1 cellular context compared by ENCODE assay signal in the genomic region with DNA sequence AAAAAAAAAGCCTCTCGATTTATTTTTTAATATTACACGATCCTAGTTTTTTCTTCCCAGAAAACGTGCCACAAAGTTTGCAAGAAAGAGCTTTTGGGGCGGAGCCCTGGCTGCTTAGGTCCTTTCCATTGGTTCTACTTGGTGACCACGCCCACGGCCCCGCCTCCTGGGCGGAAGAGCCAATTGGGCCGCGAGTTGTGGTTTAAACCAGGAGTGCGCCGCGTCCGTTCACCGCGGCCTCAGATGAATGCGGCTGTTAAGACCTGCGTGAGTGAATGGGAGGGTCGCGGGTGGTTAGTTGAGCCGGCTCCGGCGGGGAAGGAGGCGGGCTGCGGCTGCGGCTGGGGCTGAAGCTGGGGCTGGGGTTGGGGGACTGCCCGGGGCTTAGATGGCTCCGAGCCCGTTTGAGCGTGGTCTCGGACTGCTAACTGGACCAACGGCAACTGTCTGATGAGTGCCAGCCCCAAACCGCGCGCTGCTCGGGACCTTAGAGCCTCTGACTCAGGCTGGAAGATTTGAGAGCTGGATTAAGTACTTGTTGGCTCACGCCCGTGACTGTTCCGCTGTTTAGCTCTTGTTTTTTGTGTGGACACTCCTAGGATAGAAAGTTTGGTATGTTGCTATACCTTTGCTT.
TF ChIP-seq lines count a peak whose summit lies in the region.

A gene (plus strand): TSS at position 231 of the 634 bp plus-strand sequence. CDS start 458 bp downstream, outside the sequence.

TF ChIP-seq in HepG2, 621 proteins besides CTCF, POLR2A, EP300 and RAD21 (continued from another document and continues in another):
- TF ChIP-seq, protein P1, sequence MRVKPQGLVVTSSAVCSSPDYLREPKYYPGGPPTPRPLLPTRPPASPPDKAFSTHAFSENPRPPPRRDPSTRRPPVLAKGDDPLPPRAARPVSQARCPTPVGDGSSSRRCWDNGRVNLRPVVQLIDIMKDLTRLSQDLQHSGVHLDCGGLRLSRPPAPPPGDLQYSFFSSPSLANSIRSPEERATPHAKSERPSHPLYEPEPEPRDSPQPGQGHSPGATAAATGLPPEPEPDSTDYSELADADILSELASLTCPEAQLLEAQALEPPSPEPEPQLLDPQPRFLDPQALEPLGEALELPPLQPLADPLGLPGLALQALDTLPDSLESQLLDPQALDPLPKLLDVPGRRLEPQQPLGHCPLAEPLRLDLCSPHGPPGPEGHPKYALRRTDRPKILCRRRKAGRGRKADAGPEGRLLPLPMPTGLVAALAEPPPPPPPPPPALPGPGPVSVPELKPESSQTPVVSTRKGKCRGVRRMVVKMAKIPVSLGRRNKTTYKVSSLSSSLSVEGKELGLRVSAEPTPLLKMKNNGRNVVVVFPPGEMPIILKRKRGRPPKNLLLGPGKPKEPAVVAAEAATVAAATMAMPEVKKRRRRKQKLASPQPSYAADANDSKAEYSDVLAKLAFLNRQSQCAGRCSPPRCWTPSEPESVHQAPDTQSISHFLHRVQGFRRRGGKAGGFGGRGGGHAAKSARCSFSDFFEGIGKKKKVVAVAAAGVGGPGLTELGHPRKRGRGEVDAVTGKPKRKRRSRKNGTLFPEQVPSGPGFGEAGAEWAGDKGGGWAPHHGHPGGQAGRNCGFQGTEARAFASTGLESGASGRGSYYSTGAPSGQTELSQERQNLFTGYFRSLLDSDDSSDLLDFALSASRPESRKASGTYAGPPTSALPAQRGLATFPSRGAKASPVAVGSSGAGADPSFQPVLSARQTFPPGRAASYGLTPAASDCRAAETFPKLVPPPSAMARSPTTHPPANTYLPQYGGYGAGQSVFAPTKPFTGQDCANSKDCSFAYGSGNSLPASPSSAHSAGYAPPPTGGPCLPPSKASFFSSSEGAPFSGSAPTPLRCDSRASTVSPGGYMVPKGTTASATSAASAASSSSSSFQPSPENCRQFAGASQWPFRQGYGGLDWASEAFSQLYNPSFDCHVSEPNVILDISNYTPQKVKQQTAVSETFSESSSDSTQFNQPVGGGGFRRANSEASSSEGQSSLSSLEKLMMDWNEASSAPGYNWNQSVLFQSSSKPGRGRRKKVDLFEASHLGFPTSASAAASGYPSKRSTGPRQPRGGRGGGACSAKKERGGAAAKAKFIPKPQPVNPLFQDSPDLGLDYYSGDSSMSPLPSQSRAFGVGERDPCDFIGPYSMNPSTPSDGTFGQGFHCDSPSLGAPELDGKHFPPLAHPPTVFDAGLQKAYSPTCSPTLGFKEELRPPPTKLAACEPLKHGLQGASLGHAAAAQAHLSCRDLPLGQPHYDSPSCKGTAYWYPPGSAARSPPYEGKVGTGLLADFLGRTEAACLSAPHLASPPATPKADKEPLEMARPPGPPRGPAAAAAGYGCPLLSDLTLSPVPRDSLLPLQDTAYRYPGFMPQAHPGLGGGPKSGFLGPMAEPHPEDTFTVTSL (CRISPR knock-in tag; IDR thresholded peaks at IDR 0.05; ENCODE audit: borderline replicate concordance) = no peak
- TF ChIP-seq ZFYVE20 (CRISPR knock-in tag; IDR thresholded peaks at IDR 0.05; ENCODE audit: borderline replicate concordance, low read depth) = no peak
- TF ChIP-seq, protein P2, sequence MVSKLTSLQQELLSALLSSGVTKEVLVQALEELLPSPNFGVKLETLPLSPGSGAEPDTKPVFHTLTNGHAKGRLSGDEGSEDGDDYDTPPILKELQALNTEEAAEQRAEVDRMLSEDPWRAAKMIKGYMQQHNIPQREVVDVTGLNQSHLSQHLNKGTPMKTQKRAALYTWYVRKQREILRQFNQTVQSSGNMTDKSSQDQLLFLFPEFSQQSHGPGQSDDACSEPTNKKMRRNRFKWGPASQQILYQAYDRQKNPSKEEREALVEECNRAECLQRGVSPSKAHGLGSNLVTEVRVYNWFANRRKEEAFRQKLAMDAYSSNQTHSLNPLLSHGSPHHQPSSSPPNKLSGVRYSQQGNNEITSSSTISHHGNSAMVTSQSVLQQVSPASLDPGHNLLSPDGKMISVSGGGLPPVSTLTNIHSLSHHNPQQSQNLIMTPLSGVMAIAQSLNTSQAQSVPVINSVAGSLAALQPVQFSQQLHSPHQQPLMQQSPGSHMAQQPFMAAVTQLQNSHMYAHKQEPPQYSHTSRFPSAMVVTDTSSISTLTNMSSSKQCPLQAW (CRISPR knock-in tag; IDR thresholded peaks at IDR 0.05) = peak; percentile 42; the same call in 1 of the 2 replicates
- TF ChIP-seq, protein P3, sequence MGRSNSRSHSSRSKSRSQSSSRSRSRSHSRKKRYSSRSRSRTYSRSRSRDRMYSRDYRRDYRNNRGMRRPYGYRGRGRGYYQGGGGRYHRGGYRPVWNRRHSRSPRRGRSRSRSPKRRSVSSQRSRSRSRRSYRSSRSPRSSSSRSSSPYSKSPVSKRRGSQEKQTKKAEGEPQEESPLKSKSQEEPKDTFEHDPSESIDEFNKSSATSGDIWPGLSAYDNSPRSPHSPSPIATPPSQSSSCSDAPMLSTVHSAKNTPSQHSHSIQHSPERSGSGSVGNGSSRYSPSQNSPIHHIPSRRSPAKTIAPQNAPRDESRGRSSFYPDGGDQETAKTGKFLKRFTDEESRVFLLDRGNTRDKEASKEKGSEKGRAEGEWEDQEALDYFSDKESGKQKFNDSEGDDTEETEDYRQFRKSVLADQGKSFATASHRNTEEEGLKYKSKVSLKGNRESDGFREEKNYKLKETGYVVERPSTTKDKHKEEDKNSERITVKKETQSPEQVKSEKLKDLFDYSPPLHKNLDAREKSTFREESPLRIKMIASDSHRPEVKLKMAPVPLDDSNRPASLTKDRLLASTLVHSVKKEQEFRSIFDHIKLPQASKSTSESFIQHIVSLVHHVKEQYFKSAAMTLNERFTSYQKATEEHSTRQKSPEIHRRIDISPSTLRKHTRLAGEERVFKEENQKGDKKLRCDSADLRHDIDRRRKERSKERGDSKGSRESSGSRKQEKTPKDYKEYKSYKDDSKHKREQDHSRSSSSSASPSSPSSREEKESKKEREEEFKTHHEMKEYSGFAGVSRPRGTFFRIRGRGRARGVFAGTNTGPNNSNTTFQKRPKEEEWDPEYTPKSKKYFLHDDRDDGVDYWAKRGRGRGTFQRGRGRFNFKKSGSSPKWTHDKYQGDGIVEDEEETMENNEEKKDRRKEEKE (IDR thresholded peaks at IDR 0.05) = no peak
- no peak for TF ChIP-seq ZNF251 (CRISPR knock-in tag; IDR thresholded peaks at IDR 0.05)
- 0 out of 2 replicates have a peak, but pooled peaks have one; percentile 45 for TF ChIP-seq ZNF274 (CRISPR knock-in tag; IDR thresholded peaks at IDR 0.05)
- TF ChIP-seq TAF15 (IDR thresholded peaks at IDR 0.05; ENCODE audit: low read depth, low read length, poor library complexity, severe bottlenecking) = no peak
- TF ChIP-seq, protein P4, sequence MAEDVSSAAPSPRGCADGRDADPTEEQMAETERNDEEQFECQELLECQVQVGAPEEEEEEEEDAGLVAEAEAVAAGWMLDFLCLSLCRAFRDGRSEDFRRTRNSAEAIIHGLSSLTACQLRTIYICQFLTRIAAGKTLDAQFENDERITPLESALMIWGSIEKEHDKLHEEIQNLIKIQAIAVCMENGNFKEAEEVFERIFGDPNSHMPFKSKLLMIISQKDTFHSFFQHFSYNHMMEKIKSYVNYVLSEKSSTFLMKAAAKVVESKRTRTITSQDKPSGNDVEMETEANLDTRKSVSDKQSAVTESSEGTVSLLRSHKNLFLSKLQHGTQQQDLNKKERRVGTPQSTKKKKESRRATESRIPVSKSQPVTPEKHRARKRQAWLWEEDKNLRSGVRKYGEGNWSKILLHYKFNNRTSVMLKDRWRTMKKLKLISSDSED (CRISPR knock-in tag; IDR thresholded peaks at IDR 0.05) = no peak
- TF ChIP-seq ZNF253 (CRISPR knock-in tag; IDR thresholded peaks at IDR 0.05; ENCODE audit: borderline replicate concordance) = peak; percentile 59; the same call in 1 of the 2 replicates
- no peak for TF ChIP-seq TBP (CRISPR knock-in tag; IDR thresholded peaks at IDR 0.05)
- no peak for TF ChIP-seq SIX1 (CRISPR knock-in tag; IDR thresholded peaks at IDR 0.05; ENCODE audit: borderline replicate concordance)
- no peak for TF ChIP-seq SMARCE1 (IDR thresholded peaks at IDR 0.05; ENCODE audit: borderline replicate concordance)
- no peak for TF ChIP-seq BCL6 (CRISPR knock-in tag; IDR thresholded peaks at IDR 0.05)
- TF ChIP-seq MAF1 (CRISPR knock-in tag; IDR thresholded peaks at IDR 0.05; ENCODE audit: borderline replicate concordance) = no peak
- peak; percentile 62; the same call in 1 of the 2 replicates for TF ChIP-seq ZFX (CRISPR knock-in tag; IDR thresholded peaks at IDR 0.05; ENCODE audit: low read depth)
- TF ChIP-seq SALL1 (CRISPR knock-in tag; IDR thresholded peaks at IDR 0.05) = peak; percentile 64; the same call in 1 of the 2 replicates
- no peak for TF ChIP-seq ADNP (CRISPR knock-in tag; IDR thresholded peaks at IDR 0.05)
- TF ChIP-seq HIVEP1 (CRISPR knock-in tag; IDR thresholded peaks at IDR 0.05) = no peak
- no peak for TF ChIP-seq IKZF1 (IDR thresholded peaks at IDR 0.05)
- TF ChIP-seq, protein P5, sequence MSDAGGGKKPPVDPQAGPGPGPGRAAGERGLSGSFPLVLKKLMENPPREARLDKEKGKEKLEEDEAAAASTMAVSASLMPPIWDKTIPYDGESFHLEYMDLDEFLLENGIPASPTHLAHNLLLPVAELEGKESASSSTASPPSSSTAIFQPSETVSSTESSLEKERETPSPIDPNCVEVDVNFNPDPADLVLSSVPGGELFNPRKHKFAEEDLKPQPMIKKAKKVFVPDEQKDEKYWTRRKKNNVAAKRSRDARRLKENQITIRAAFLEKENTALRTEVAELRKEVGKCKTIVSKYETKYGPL (CRISPR knock-in tag; IDR thresholded peaks at IDR 0.05) = no peak
- TF ChIP-seq ZKSCAN8 (CRISPR knock-in tag; IDR thresholded peaks at IDR 0.05; ENCODE audit: borderline replicate concordance) = no peak
- peak; percentile 35; the same call in 1 of the 2 replicates for TF ChIP-seq ZNF441 (CRISPR knock-in tag; IDR thresholded peaks at IDR 0.05; ENCODE audit: borderline replicate concordance)
- TF ChIP-seq ZNF839 (CRISPR knock-in tag; IDR thresholded peaks at IDR 0.05; ENCODE audit: borderline replicate concordance) = no peak
- no peak for TF ChIP-seq HNF4A (CRISPR knock-in tag; IDR thresholded peaks at IDR 0.05)
- TF ChIP-seq, protein P6, sequence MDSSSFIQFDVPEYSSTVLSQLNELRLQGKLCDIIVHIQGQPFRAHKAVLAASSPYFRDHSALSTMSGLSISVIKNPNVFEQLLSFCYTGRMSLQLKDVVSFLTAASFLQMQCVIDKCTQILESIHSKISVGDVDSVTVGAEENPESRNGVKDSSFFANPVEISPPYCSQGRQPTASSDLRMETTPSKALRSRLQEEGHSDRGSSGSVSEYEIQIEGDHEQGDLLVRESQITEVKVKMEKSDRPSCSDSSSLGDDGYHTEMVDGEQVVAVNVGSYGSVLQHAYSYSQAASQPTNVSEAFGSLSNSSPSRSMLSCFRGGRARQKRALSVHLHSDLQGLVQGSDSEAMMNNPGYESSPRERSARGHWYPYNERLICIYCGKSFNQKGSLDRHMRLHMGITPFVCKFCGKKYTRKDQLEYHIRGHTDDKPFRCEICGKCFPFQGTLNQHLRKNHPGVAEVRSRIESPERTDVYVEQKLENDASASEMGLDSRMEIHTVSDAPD (CRISPR knock-in tag; IDR thresholded peaks at IDR 0.05) = no peak
- TF ChIP-seq, protein P7, sequence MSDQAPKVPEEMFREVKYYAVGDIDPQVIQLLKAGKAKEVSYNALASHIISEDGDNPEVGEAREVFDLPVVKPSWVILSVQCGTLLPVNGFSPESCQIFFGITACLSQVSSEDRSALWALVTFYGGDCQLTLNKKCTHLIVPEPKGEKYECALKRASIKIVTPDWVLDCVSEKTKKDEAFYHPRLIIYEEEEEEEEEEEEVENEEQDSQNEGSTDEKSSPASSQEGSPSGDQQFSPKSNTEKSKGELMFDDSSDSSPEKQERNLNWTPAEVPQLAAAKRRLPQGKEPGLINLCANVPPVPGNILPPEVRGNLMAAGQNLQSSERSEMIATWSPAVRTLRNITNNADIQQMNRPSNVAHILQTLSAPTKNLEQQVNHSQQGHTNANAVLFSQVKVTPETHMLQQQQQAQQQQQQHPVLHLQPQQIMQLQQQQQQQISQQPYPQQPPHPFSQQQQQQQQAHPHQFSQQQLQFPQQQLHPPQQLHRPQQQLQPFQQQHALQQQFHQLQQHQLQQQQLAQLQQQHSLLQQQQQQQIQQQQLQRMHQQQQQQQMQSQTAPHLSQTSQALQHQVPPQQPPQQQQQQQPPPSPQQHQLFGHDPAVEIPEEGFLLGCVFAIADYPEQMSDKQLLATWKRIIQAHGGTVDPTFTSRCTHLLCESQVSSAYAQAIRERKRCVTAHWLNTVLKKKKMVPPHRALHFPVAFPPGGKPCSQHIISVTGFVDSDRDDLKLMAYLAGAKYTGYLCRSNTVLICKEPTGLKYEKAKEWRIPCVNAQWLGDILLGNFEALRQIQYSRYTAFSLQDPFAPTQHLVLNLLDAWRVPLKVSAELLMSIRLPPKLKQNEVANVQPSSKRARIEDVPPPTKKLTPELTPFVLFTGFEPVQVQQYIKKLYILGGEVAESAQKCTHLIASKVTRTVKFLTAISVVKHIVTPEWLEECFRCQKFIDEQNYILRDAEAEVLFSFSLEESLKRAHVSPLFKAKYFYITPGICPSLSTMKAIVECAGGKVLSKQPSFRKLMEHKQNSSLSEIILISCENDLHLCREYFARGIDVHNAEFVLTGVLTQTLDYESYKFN (CRISPR knock-in tag; conservative IDR thresholded peaks at IDR 0.05) = no peak
- no peak for TF ChIP-seq ZNF777 (CRISPR knock-in tag; IDR thresholded peaks at IDR 0.05)
- 0 out of 2 replicates have a peak, but pooled peaks have one; percentile 18 for TF ChIP-seq ELF3 (CRISPR knock-in tag; IDR thresholded peaks at IDR 0.05)
- TF ChIP-seq, protein P8, sequence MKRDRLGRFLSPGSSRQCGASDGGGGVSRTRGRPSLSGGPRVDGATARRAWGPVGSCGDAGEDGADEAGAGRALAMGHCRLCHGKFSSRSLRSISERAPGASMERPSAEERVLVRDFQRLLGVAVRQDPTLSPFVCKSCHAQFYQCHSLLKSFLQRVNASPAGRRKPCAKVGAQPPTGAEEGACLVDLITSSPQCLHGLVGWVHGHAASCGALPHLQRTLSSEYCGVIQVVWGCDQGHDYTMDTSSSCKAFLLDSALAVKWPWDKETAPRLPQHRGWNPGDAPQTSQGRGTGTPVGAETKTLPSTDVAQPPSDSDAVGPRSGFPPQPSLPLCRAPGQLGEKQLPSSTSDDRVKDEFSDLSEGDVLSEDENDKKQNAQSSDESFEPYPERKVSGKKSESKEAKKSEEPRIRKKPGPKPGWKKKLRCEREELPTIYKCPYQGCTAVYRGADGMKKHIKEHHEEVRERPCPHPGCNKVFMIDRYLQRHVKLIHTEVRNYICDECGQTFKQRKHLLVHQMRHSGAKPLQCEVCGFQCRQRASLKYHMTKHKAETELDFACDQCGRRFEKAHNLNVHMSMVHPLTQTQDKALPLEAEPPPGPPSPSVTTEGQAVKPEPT (CRISPR knock-in tag; IDR thresholded peaks at IDR 0.05; ENCODE audit: low read depth) = no peak
- TF ChIP-seq, protein P9, sequence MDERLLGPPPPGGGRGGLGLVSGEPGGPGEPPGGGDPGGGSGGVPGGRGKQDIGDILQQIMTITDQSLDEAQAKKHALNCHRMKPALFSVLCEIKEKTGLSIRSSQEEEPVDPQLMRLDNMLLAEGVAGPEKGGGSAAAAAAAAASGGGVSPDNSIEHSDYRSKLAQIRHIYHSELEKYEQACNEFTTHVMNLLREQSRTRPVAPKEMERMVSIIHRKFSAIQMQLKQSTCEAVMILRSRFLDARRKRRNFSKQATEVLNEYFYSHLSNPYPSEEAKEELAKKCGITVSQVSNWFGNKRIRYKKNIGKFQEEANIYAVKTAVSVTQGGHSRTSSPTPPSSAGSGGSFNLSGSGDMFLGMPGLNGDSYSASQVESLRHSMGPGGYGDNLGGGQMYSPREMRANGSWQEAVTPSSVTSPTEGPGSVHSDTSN (CRISPR knock-in tag; IDR thresholded peaks at IDR 0.05) = no peak
